8 cellular contexts compared by ENCODE assay signal in the genomic region with DNA sequence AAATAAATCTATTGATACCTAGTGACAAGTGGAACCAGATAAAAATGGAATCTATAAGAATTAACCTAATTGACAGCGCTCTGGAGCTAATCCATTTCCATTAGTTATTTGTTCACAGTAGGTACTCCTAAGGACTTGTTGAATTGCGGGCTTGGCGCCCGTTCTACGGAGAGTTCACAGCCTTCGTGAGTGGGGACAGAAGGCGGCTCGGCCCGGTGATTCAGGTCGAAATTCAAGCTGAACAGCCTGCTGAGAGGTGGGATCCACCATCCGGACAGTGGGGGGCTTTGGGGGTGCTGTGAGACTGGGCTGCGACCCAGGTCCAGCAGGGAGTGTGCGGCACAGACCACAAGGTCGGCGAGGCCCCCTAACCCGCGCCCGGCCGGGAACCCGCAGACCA. TPM values are rescaled to one million over a fixed set of nuclear protein-coding genes. Genes with fewer than 3 reads are reported as not detected.
A peak's percentile ranks its signal among the peaks of the same experiment; 100 is the strongest.
DNase-seq lines count a peak whose midpoint lies in the region; ATAC-seq and TF ChIP-seq lines count a peak whose summit lies in the region.

No MANE protein-coding gene starts in this region.

- H3K9me3 Mint-ChIP-seq in Caco-2 (ENCODE audit: unreplicated experiment), result no peaks in the 10 kb centered on the region

- no peak for TF ChIP-seq POLR2A in upper lobe of left lung (IDR thresholded peaks at IDR 0.05)

- H3K9ac ChIP-seq in SK-N-MC (ENCODE audit: insufficient read length) (no peak overlapping the region), duodenal mucosa (ENCODE audit: low read depth in 1 of 2, low read length in 2 of 2) (peak overlapping the region; percentile 58 to 95)

- peaks cover 13% of the 10 kb centered on the region for H3K4me1 Mint-ChIP-seq in Caco-2 (ENCODE audit: low read depth, unreplicated experiment)

- TF ChIP-seq CTCF in Caco-2 (IDR thresholded peaks at IDR 0.05; ENCODE audit: insufficient read depth in 1 of 2, low read depth in 1 of 2, low read length in 1 of 2, severe bottlenecking in 1 of 2, unreplicated experiment in 1 of 2), result no peak
- TF ChIP-seq CTCF in upper lobe of left lung (IDR thresholded peaks at IDR 0.05), result no peak

- H3K27me3 ChIP-seq in Caco-2 (replicated peaks; ENCODE audit: control insufficient read depth, insufficient read depth, low read length), result no peaks in the 10 kb centered on the region
- no peaks in the 10 kb centered on the region for H3K27me3 ChIP-seq in duodenal mucosa (ENCODE audit: control insufficient read depth in 1 of 2, insufficient read depth in 2 of 2, low read length in 2 of 2)
- H3K27me3 ChIP-seq in mononuclear cell (ENCODE audit: insufficient read depth, low read length), result no peaks in the 10 kb centered on the region
- H3K27me3 ChIP-seq in upper lobe of left lung, result no peaks in the 10 kb centered on the region

- H3K4me3 ChIP-seq in Caco-2 (ENCODE audit: low read depth, low read length) (peak overlapping the region; percentile 97), SK-N-MC (peak overlapping the region; percentile 84), duodenal mucosa (ENCODE audit: low read depth in 1 of 2, low read length in 2 of 2) (peak overlapping the region; percentile 81 to 88), mononuclear cell (ENCODE audit: low read length) (peak overlapping the region; percentile 93), upper lobe of left lung (peak overlapping the region; percentile 63 to 87 (median 78))

- WGBS in upper lobe of left lung, 2 donors, result 5 to 27% methylated on average over 11 to 20 of the region's 20 CpGs

- peak overlapping the region; percentile 80 for H3K4me3 Mint-ChIP-seq in Caco-2 (ENCODE audit: unreplicated experiment)

- ATAC-seq in HG02840 (IDR thresholded peaks at IDR 0.05; ENCODE audit: low FRiP score, unreplicated experiment), result peak; percentile 7
- ATAC-seq in upper lobe of left lung (ENCODE audit: low FRiP score in 2 of 2), result peak in 1 of 2 donors; percentile 16
- no peak for ATAC-seq in GM21447 (IDR thresholded peaks at IDR 0.05; ENCODE audit: unreplicated experiment)

- H3K27ac ChIP-seq in SK-N-MC, result no peak overlapping the region
- peak overlapping the region; percentile 99 for H3K27ac ChIP-seq in duodenal mucosa (ENCODE audit: low read depth, low read length)
- peak overlapping the region; percentile 98 to 100 (median 99) for H3K27ac ChIP-seq in upper lobe of left lung

- intact Hi-C loops in Caco-2 (cut with micrococcal nuclease; ENCODE audit: unreplicated experiment), result loop anchor here (10.0 kb wide), 1 partner anchor 354 kb away; no protein-coding TSS in a partner anchor

- TF ChIP-seq EP300 in upper lobe of left lung (IDR thresholded peaks at IDR 0.05), result no peak

- no peaks in the 10 kb centered on the region for H3K27me3 Mint-ChIP-seq in Caco-2 (ENCODE audit: insufficient read depth, unreplicated experiment)

- H3K4me1 ChIP-seq in Caco-2, result peaks cover 22% of the 10 kb centered on the region
- H3K4me1 ChIP-seq in duodenal mucosa (ENCODE audit: control insufficient read depth in 1 of 2, insufficient read depth in 2 of 2, low read length in 2 of 2), result peaks cover 27 to 29% of the 10 kb centered on the region in 2 donors
- H3K4me1 ChIP-seq in mononuclear cell (ENCODE audit: insufficient read depth, low read length), result peaks cover 29% of the 10 kb centered on the region
- H3K4me1 ChIP-seq in upper lobe of left lung, result peaks cover 13 to 30% (median 24%) of the 10 kb centered on the region in 4 donors

- POLR2A ChIA-PET in Caco-2 (lab: Charles Lee), result interaction anchor here (0.6 to 1.9 kb wide), 5 partner anchors 8 to 679 kb away, joined by 3 to 14 read pairs (median 6); no protein-coding TSS in a partner anchor

- H3K9me3 ChIP-seq in Caco-2 (no peaks in the 10 kb centered on the region), SK-N-MC (ENCODE audit: low read depth, low read length) (no peaks in the 10 kb centered on the region), duodenal mucosa (ENCODE audit: control insufficient read depth in 1 of 2, low read length in 2 of 2) (no peaks in the 10 kb centered on the region), mononuclear cell (ENCODE audit: low read depth, low read length) (no peaks in the 10 kb centered on the region), upper lobe of left lung (no peaks in the 10 kb centered on the region)

- no peaks in the 10 kb centered on the region for H3K36me3 ChIP-seq in Caco-2 (ENCODE audit: control insufficient read depth, insufficient read depth, low read length)
- no peaks in the 10 kb centered on the region for H3K36me3 ChIP-seq in SK-N-MC (ENCODE audit: insufficient read depth, low read length)
- H3K36me3 ChIP-seq in duodenal mucosa (ENCODE audit: control insufficient read depth in 1 of 2, insufficient read depth in 2 of 2, low read length in 2 of 2), result no peaks in the 10 kb centered on the region
- no peaks in the 10 kb centered on the region for H3K36me3 ChIP-seq in upper lobe of left lung

- peaks cover 18% of the 10 kb centered on the region for H3K36me3 Mint-ChIP-seq in Caco-2 (ENCODE audit: insufficient read depth, unreplicated experiment)

- DNase-seq in Caco-2 (peak in 1 of 2 experiments; percentile 53), SK-N-MC (ENCODE audit: low read depth, low spot score) (no peak), upper lobe of left lung (peak in 1 of 2 donors; percentile 55)
- DNase-seq in NK-92 treated with Interleukin-12 subunit alpha and Interleukin-12 subunit beta, amount 100 ng/mL, for 24 hours (lab: John Stamatoyannopoulos, UW), result no peak

- CTCF ChIA-PET in Caco-2 (lab: Charles Lee), result interaction anchor here (0.7 kb wide), 1 partner anchor 36 kb away, joined by 4 read pairs; no protein-coding TSS in a partner anchor

- BruUV-seq in Caco-2 (replicated peaks; lab: Mats Ljungman, UMichigan), result no TSS peak

- H3K27ac Mint-ChIP-seq in Caco-2 (ENCODE audit: unreplicated experiment), result peak overlapping the region; percentile 94

RNA-seq across cellular contexts. Expression of gene CTNNB1, which starts 0.8 kb away (rescaled TPM):
- total RNA-seq in Caco-2 (2022) (201 and 206 TPM in 2 replicates), mononuclear cell (675 TPM), upper lobe of left lung (100 to 1,000 TPM; 332 to 776 (median 412) TPM)
